16 cellular contexts compared by ENCODE assay signal in genomic region chr6:37025621-37026466, GRCh38. TPM values are rescaled to one million over a fixed set of nuclear protein-coding genes. Genes with fewer than 3 reads are reported as not detected.
DNase-seq lines count a peak whose midpoint lies in the region; ATAC-seq and TF ChIP-seq lines count a peak whose summit lies in the region.
"Had no signal": no experiment of that assay in that cellular context is flagged by ENCODE, and none has a peak within 500 bp of the region (broad histone marks: within the 10 kb centered on the region; RNA-seq: fewer than 3 reads in every experiment).

No MANE protein-coding gene starts in this region.

- H3K79me2 ChIP-seq in mammary epithelial cell (ENCODE audit: insufficient read depth, low read length) = no peaks in the 10 kb centered on the region

- H3K27ac ChIP-seq in RWPE2 (ENCODE audit: poor library complexity, severe bottlenecking) = peak overlapping the region; percentile 57
- peak overlapping the region; percentile 95 for H3K27ac ChIP-seq in mammary epithelial cell (ENCODE audit: insufficient read depth, low read depth, low read length)
- H3K27ac ChIP-seq in spleen = no peak overlapping the region
- no peak overlapping the region for H3K27ac ChIP-seq in effector memory CD4-positive, alpha-beta T cell (ENCODE audit: insufficient read depth, low read length, poor library complexity, severe bottlenecking)
- H3K27ac ChIP-seq: brain microvascular endothelial cell, thyroid gland had no signal

- 94% methylated on average over 17 of the region's 24 CpGs for WGBS in mammary epithelial cell (ENCODE audit: low coverage, missing lambda C conversion rate)
- WGBS in spleen, 5 donors = 83 to 87% (median 84%) methylated on average over 22 to 24 of the region's 24 CpGs

- intact Hi-C loops in mammary epithelial cell (cut with micrococcal nuclease) (no loop called here), spleen (cut with DNase I; ENCODE audit: low total_unique reads) (no loop called here), cardiac septum (cut with DNase I) (no loop called here)

- TF ChIP-seq POLR2A in spleen (IDR thresholded peaks at IDR 0.05) = no peak

- H3K4me3 ChIP-seq in RWPE2 (ENCODE audit: severe bottlenecking) = no peak overlapping the region
- H3K4me3 ChIP-seq in mammary epithelial cell (replicated peaks in 1 of 3; ENCODE audit: insufficient read depth in 1 of 3, low read depth in 2 of 3, low read length in 3 of 3) = no peak overlapping the region
- H3K4me3 ChIP-seq in spleen = no peak overlapping the region
- no peak overlapping the region for H3K4me3 ChIP-seq in effector memory CD4-positive, alpha-beta T cell (ENCODE audit: insufficient read depth, low read depth, low read length, poor library complexity, severe bottlenecking)
- H3K4me3 ChIP-seq: thyroid gland had no signal

- no peaks in the 10 kb centered on the region for H3K9me3 ChIP-seq in RWPE2 (ENCODE audit: severe bottlenecking)
- no peaks in the 10 kb centered on the region for H3K9me3 ChIP-seq in mammary epithelial cell (replicated peaks; ENCODE audit: insufficient read depth, low read length)
- peaks cover 0 to 8% (median 5%) of the 10 kb centered on the region in 8 donors for H3K9me3 ChIP-seq in spleen
- no peaks in the 10 kb centered on the region for H3K9me3 ChIP-seq in effector memory CD4-positive, alpha-beta T cell (ENCODE audit: control insufficient read depth, low read length)
- H3K9me3 ChIP-seq: thyroid gland had no signal

- no peaks in the 10 kb centered on the region for H3K27me3 Mint-ChIP-seq in activated T-cell treated with anti-CD3 and anti-CD28 coated beads, Interleukin-2, amount 50 U/mL, for 72 hours (ENCODE audit: low read depth)
- H3K27me3 Mint-ChIP-seq: naive thymus-derived CD4-positive, alpha-beta T cell had no signal

- in situ Hi-C loops in mammary epithelial cell (cut with MboI; ENCODE audit: low sequenced_read_pairs in 2 of 2) = loop anchor here (10.0 kb wide), 1 partner anchor 149 kb away; the partner anchor contains the start of gene PIM1 (in 2 of the 2)

- peaks cover 90% of the 10 kb centered on the region for H3K4me1 Mint-ChIP-seq in activated T-cell treated with anti-CD3 and anti-CD28 coated beads, Interleukin-2, amount 50 U/mL, for 72 hours (ENCODE audit: low read depth)

- ATAC-seq in activated T-cell treated with anti-CD3 and anti-CD28 coated beads, Interleukin-2, amount 50 U/mL, for 72 hours (replicated peaks in 1 of 2) = no peak
- no peak for ATAC-seq in RWPE2 (ENCODE audit: low read depth)
- ATAC-seq: activated CD4-positive, CD25-positive, alpha-beta regulatory T cell treated with anti-CD3 and anti-CD28 coated beads, Interleukin-2, amount 50 U/mL, for 24 hours; left ventricle myocardium superior; naive thymus-derived CD4-positive, alpha-beta T cell had no signal

- H3K4me3 Mint-ChIP-seq in activated T-cell treated with anti-CD3 and anti-CD28 coated beads, Interleukin-2, amount 50 U/mL, for 72 hours = peak overlapping the region in 1 of 2 donors; percentile 42

- H3K4me2 ChIP-seq in mammary epithelial cell (ENCODE audit: insufficient read depth, low read depth, low read length) = no peak overlapping the region

- H3K4me1 ChIP-seq in RWPE2 (ENCODE audit: insufficient read depth, poor library complexity, severe bottlenecking) (peaks cover 24% of the 10 kb centered on the region), mammary epithelial cell (ENCODE audit: insufficient read depth, low read length) (peaks cover 53% of the 10 kb centered on the region), spleen (peaks cover 0 to 31% (median 19%) of the 10 kb centered on the region in 6 donors)
- peaks cover 18% of the 10 kb centered on the region for H3K4me1 ChIP-seq in effector memory CD4-positive, alpha-beta T cell (ENCODE audit: control insufficient read depth, insufficient read depth, low read length, poor library complexity, severe bottlenecking)
- H3K4me1 ChIP-seq: thyroid gland had no signal

- TF ChIP-seq CTCF in RWPE2 (IDR thresholded peaks at IDR 0.05; ENCODE audit: poor library complexity, severe bottlenecking) (no peak), mammary epithelial cell (conservative IDR thresholded peaks at IDR 0.05 in 1 of 2, IDR thresholded peaks at IDR 0.05 in 1 of 2; ENCODE audit: extremely low read depth in 1 of 2, insufficient read depth in 1 of 2, low read depth in 1 of 2, low read length in 2 of 2) (no peak), spleen (IDR thresholded peaks at IDR 0.05 in 8 of 11, conservative IDR thresholded peaks at IDR 0.05 in 3 of 11) (no peak)

- dilution Hi-C loops in mammary epithelial cell (cut with HindIII; ENCODE audit: low sequenced_read_pairs) = no loop called here

- no peak overlapping the region for H3K9ac ChIP-seq in mammary epithelial cell (ENCODE audit: insufficient read depth, low read length)

- no peaks in the 10 kb centered on the region for H4K20me1 ChIP-seq in mammary epithelial cell (ENCODE audit: insufficient read depth, low read length)

- H2AFZ ChIP-seq in mammary epithelial cell (ENCODE audit: low read depth, low read length) = no peak overlapping the region

- peaks cover 4 to 7% of the 10 kb centered on the region in 2 donors for H3K36me3 Mint-ChIP-seq in activated T-cell treated with anti-CD3 and anti-CD28 coated beads, Interleukin-2, amount 50 U/mL, for 72 hours (ENCODE audit: insufficient read depth in 2 of 2)

- DNase-seq in activated T-cell treated with anti-CD3 and anti-CD28 coated beads, Interleukin-2, amount 50 U/mL, for 72 hours = no peak
- no peak for DNase-seq in activated T-cell treated with anti-CD3 and anti-CD28 coated beads, Interleukin-2, amount 50 U/mL, for 48 hours
- no peak for DNase-seq in RWPE2 (ENCODE audit: low spot score)
- no peak for DNase-seq in mammary epithelial cell
- DNase-seq in spleen = peak; percentile 75
- no peak for DNase-seq in effector memory CD4-positive, alpha-beta T cell
- no peak for DNase-seq in cardiac septum (ENCODE audit: low spot score)
- no peak for DNase-seq in stimulated activated CD4-positive, alpha-beta T cell treated with anti-CD3 and anti-CD28 coated beads, Interleukin-4, amount 100 ng/mL, for 1 hour
- DNase-seq: brain microvascular endothelial cell; Karpas-422; left ventricle myocardium superior; naive thymus-derived CD4-positive, alpha-beta T cell; NCI-H1694; NCI-H510A; thyroid gland had no signal

- H3K36me3 ChIP-seq in RWPE2 (ENCODE audit: low read depth) (no peaks in the 10 kb centered on the region), mammary epithelial cell (ENCODE audit: insufficient read depth, low read length) (no peaks in the 10 kb centered on the region), spleen (peaks cover 0 to 100% (median 44%) of the 10 kb centered on the region in 6 donors)
- H3K36me3 ChIP-seq in effector memory CD4-positive, alpha-beta T cell (ENCODE audit: control insufficient read depth, insufficient read depth, low read length) = no peaks in the 10 kb centered on the region
- H3K36me3 ChIP-seq: brain microvascular endothelial cell, thyroid gland had no signal

- BruUV-seq in mammary epithelial cell (replicated peaks; lab: Mats Ljungman, UMichigan) = no TSS peak

- peaks cover 4% of the 10 kb centered on the region in 2 donors for H3K9me3 Mint-ChIP-seq in activated T-cell treated with anti-CD3 and anti-CD28 coated beads, Interleukin-2, amount 50 U/mL, for 72 hours

- CTCF ChIA-PET in mammary epithelial cell (lab: Charles Lee; ENCODE audit: low non-redundant PET) = no interaction called here

- peak overlapping the region; percentile 30 for H3K27ac Mint-ChIP-seq in activated T-cell treated with anti-CD3 and anti-CD28 coated beads, Interleukin-2, amount 50 U/mL, for 72 hours

- no peaks in the 10 kb centered on the region for H3K27me3 ChIP-seq in RWPE2 (ENCODE audit: insufficient read depth, poor library complexity, severe bottlenecking)
- no peaks in the 10 kb centered on the region for H3K27me3 ChIP-seq in mammary epithelial cell (ENCODE audit: insufficient read depth, low read length)
- no peaks in the 10 kb centered on the region for H3K27me3 ChIP-seq in spleen (replicated peaks in 1 of 7)
- H3K27me3 ChIP-seq in effector memory CD4-positive, alpha-beta T cell (replicated peaks; ENCODE audit: control insufficient read depth, insufficient read depth, low read length, poor library complexity, severe bottlenecking) = no peaks in the 10 kb centered on the region
- H3K27me3 ChIP-seq: brain microvascular endothelial cell, thyroid gland had no signal

RNA-seq across cellular contexts. Expression of gene FGD2, which starts 20.4 kb away (rescaled TPM):
- total RNA-seq in activated T-cell treated with anti-CD3 and anti-CD28 coated beads, Interleukin-2, amount 50 U/mL, for 72 hours = 1 to 10 TPM; 1.4 to 3.2 TPM
- total RNA-seq in mammary epithelial cell = not detected
- not detected for polyA plus RNA-seq in mammary epithelial cell
- polyA minus RNA-seq in mammary epithelial cell = not detected
- 100 to 1,000 TPM; 200 to 426 (median 316) TPM for total RNA-seq in spleen
- polyA plus RNA-seq in spleen = 100 to 1,000 TPM in 1 of 3 donors, 10 to 100 TPM in 2; 63.4 to 121 (median 84.2) TPM
- total RNA-seq in cardiac septum = 2.3 TPM

RNA-seq across cellular contexts. Expression of gene MTCH1, which starts 39.8 kb away (rescaled TPM):
- total RNA-seq in activated T-cell treated with anti-CD3 and anti-CD28 coated beads, Interleukin-2, amount 50 U/mL, for 72 hours = 100 to 1,000 TPM; 116 to 149 TPM
- total RNA-seq in mammary epithelial cell (100 to 1,000 TPM; 102 to 110 TPM), spleen (100 to 1,000 TPM; 135 to 191 (median 162) TPM), cardiac septum (139 TPM)
- polyA plus RNA-seq in mammary epithelial cell (91.9 TPM), spleen (100 to 1,000 TPM in 2 of 3 donors, 10 to 100 TPM in 1; 87.3 to 144 (median 134) TPM)
- 122 TPM for polyA minus RNA-seq in mammary epithelial cell

Comparison
In these comparisons a context has a peak if more than half of its experiments do, and no peak if none do; other contexts are left out.
1. H3K27ac ChIP-seq: peak in RWPE2 (single experiment) and mammary epithelial cell (single experiment); none in spleen (0 of 8) and effector memory CD4-positive, alpha-beta T cell (single experiment).
2. RNA of gene FGD2, which starts 20.4 kb away (total RNA-seq): 200 to 426 TPM in spleen; 1.4 to 3.2 TPM in activated T-cell treated with anti-CD3 and anti-CD28 coated beads, Interleukin-2, amount 50 U/mL, for 72 hours, 2.3 TPM in cardiac septum (single experiment) and not detected in mammary epithelial cell; every median in the first group is over 10 times any median in the second.